ENCODE assay signal across 1 cellular context in the genomic region with DNA sequence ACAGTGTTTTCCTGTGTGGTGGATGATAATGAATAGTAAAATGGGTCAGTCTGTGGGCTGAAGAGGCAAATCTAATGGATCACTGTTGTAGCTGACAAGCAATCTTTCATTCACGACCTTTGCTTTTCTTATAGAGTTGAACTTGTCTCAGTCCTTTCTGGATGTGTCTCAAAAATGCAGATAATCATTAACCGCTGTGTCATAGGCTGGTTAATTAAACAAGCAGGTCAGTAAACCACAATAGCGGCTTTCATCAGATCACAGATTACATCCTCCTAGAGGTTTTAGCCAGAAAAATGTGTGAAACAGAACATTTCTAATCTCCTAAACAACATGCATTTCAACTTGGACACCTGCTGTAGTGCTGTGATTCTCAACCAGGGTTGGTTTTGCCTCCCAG.
TF ChIP-seq lines count a peak whose summit lies in the region.

No MANE protein-coding gene starts in this region.

TF ChIP-seq in GM12878, 131 proteins besides CTCF, POLR2A, EP300 and RAD21:
- TF ChIP-seq, protein P1, sequence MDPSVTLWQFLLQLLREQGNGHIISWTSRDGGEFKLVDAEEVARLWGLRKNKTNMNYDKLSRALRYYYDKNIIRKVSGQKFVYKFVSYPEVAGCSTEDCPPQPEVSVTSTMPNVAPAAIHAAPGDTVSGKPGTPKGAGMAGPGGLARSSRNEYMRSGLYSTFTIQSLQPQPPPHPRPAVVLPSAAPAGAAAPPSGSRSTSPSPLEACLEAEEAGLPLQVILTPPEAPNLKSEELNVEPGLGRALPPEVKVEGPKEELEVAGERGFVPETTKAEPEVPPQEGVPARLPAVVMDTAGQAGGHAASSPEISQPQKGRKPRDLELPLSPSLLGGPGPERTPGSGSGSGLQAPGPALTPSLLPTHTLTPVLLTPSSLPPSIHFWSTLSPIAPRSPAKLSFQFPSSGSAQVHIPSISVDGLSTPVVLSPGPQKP (IDR thresholded peaks at IDR 0.05; ENCODE audit: low read depth, low read length) = no peak
- TF ChIP-seq STAT1 (conservative IDR thresholded peaks at IDR 0.05) (no peak), MTA2 (IDR thresholded peaks at IDR 0.05; ENCODE audit: low read depth) (peak; percentile 49; the same call in 1 of the 2 replicates), DPF2 (IDR thresholded peaks at IDR 0.05) (peak; percentile 18; the same call in 1 of the 2 replicates), NR2F1 (conservative IDR thresholded peaks at IDR 0.05) (0 out of 2 replicates have a peak, but pooled peaks have one; percentile 31), PAX5 (IDR thresholded peaks at IDR 0.05; ENCODE audit: borderline replicate concordance, low read depth, low read length) (no peak), NRF1 (conservative IDR thresholded peaks at IDR 0.05; ENCODE audit: low read depth, low read length) (no peak)
